Comparison of ENCODE assay signal across 19 cellular contexts in the genomic region with DNA sequence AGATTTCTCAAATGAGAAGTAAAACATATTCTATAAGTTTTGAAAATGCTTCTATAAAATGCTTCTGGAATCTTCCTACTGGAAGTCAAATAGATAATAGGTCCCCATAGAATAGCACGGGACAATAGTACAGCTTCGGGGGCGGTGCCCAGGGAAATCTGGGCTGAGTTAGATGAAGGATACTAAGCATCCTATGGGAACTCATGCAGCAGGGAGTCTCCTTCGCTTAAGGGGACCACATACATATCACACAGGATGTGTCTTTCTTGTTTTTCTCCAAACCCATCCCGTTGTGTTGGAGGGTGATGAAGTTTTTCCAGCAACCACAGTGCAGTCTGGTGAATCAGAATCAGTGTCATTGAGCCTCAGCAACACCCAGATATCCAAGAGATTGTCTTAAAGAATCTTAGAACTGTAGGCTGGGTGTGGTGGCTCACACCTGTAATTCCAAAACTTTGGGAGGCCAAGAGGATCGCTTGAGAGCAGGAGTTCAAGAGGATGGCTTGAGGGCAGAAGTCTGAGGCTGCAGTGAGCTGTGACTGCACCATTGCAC.
DNase-seq lines count a peak whose midpoint lies in the region; ATAC-seq and TF ChIP-seq lines count a peak whose summit lies in the region.
"Had no signal": no experiment of that assay in that cellular context is flagged by ENCODE, and none has a peak within 500 bp of the region (broad histone marks: within the 10 kb centered on the region; RNA-seq: fewer than 3 reads in every experiment).

No MANE protein-coding gene starts in this region.

- peak overlapping the region; percentile 1 for H3K4me3 Mint-ChIP-seq in activated naive CD4-positive, alpha-beta T cell treated with anti-CD3 and anti-CD28 coated beads, Interleukin-2, amount 50 U/mL, for 24 hours
- H3K4me3 Mint-ChIP-seq in progenitor cell of endocrine pancreas (ENCODE audit: low read depth), result no peak overlapping the region

- peaks cover 85% of the 10 kb centered on the region for H3K4me1 Mint-ChIP-seq in activated naive CD4-positive, alpha-beta T cell treated with anti-CD3 and anti-CD28 coated beads, Interleukin-2, amount 50 U/mL, for 24 hours
- H3K4me1 Mint-ChIP-seq in progenitor cell of endocrine pancreas (ENCODE audit: low read depth), result peaks cover 27% of the 10 kb centered on the region

- TF ChIP-seq CTCF in progenitor cell of endocrine pancreas (IDR thresholded peaks at IDR 0.05; ENCODE audit: unreplicated experiment), result no peak
- no peak for TF ChIP-seq CTCF in upper lobe of right lung (IDR thresholded peaks at IDR 0.05)

- intact Hi-C loops in upper lobe of right lung (cut with DNase I), result no loop called here

- no peaks in the 10 kb centered on the region for H3K27me3 Mint-ChIP-seq in activated naive CD4-positive, alpha-beta T cell treated with anti-CD3 and anti-CD28 coated beads, Interleukin-2, amount 50 U/mL, for 24 hours
- no peaks in the 10 kb centered on the region for H3K27me3 Mint-ChIP-seq in progenitor cell of endocrine pancreas

- no peaks in the 10 kb centered on the region for H3K36me3 ChIP-seq in upper lobe of right lung
- H3K36me3 ChIP-seq: Peyer's patch, right atrium auricular region, SJSA1 had no signal

- no peaks in the 10 kb centered on the region for H3K27me3 ChIP-seq in upper lobe of right lung
- H3K27me3 ChIP-seq: Peyer's patch, right atrium auricular region, SJSA1 had no signal

- peak overlapping the region; percentile 97 for H3K27ac Mint-ChIP-seq in activated naive CD4-positive, alpha-beta T cell treated with anti-CD3 and anti-CD28 coated beads, Interleukin-2, amount 50 U/mL, for 24 hours
- peak overlapping the region; percentile 96 for H3K27ac Mint-ChIP-seq in progenitor cell of endocrine pancreas
- H3K27ac Mint-ChIP-seq: activated T-helper 2 cell treated with anti-CD3 and anti-CD28 coated beads, Interferon-gamma antibody, Interleukin-2, Interleukin-4, amounts not matched to agents 10 μg/mL and 5 μg/mL and 100 μg/mL, durations not matched to agents 14 hours and 24 hours and 36 hours had no signal

- no peak overlapping the region for H3K27ac ChIP-seq in upper lobe of right lung
- H3K27ac ChIP-seq: C4-2B, Peyer's patch, right atrium auricular region, SJSA1 had no signal

- peaks cover 10% of the 10 kb centered on the region for H3K9me3 Mint-ChIP-seq in activated naive CD4-positive, alpha-beta T cell treated with anti-CD3 and anti-CD28 coated beads, Interleukin-2, amount 50 U/mL, for 24 hours
- H3K9me3 Mint-ChIP-seq in progenitor cell of endocrine pancreas (ENCODE audit: low read depth), result peaks cover 20% of the 10 kb centered on the region

- H3K4me3 ChIP-seq in upper lobe of right lung, result no peak overlapping the region
- H3K4me3 ChIP-seq: Peyer's patch, right atrium auricular region, SJSA1 had no signal

- peaks cover 18% of the 10 kb centered on the region for H3K36me3 Mint-ChIP-seq in activated naive CD4-positive, alpha-beta T cell treated with anti-CD3 and anti-CD28 coated beads, Interleukin-2, amount 50 U/mL, for 24 hours
- H3K36me3 Mint-ChIP-seq in progenitor cell of endocrine pancreas (ENCODE audit: insufficient read depth), result peaks cover 14% of the 10 kb centered on the region

- no peaks in the 10 kb centered on the region for H3K4me1 ChIP-seq in upper lobe of right lung
- H3K4me1 ChIP-seq: Peyer's patch, right atrium auricular region had no signal

- H3K9me3 ChIP-seq in upper lobe of right lung, result peaks cover 7% of the 10 kb centered on the region
- H3K9me3 ChIP-seq: right atrium auricular region had no signal

- peak; percentile 57 for DNase-seq in activated CD8-positive, alpha-beta memory T cell treated with anti-CD3 and anti-CD28 coated beads for 24 hours
- DNase-seq in activated CD8-positive, alpha-beta memory T cell treated with anti-CD3 and anti-CD28 coated beads, Interleukin-2, amount 50 U/mL, for 4 hours, result no peak
- DNase-seq in activated CD4-positive, alpha-beta T cell treated with anti-CD3 and anti-CD28 coated beads for 48 hours, result peak; percentile 41
- DNase-seq in progenitor cell of endocrine pancreas (ENCODE audit: low spot score, unreplicated experiment), result no peak
- DNase-seq in dermis blood vessel endothelial cell, result no peak
- no peak for DNase-seq in upper lobe of right lung
- DNase-seq: activated CD4-positive, CD25-positive, alpha-beta regulatory T cell treated with anti-CD3 and anti-CD28 coated beads, Interleukin-2, amount 50 U/mL, for 72 hours; Karpas-422; NCI-H1092; NCI-H2029; NCI-H446; NK-92 treated with Interleukin-12 subunit alpha and Interleukin-12 subunit beta, amount 100 ng/mL, for 24 hours; Peyer's patch had no signal

- ATAC-seq in esophagus mucosa (no peak), upper lobe of right lung (no peak)

Comparison
In these comparisons a context has a peak if more than half of its experiments do, and no peak if none do; other contexts are left out.
1. DNase-seq: peak in activated CD8-positive, alpha-beta memory T cell treated with anti-CD3 and anti-CD28 coated beads for 24 hours (single experiment) and activated CD4-positive, alpha-beta T cell treated with anti-CD3 and anti-CD28 coated beads for 48 hours (single experiment); none in activated CD8-positive, alpha-beta memory T cell treated with anti-CD3 and anti-CD28 coated beads, Interleukin-2, amount 50 U/mL, for 4 hours (single experiment), progenitor cell of endocrine pancreas (single experiment), dermis blood vessel endothelial cell (single experiment) and upper lobe of right lung (single experiment).